11 cellular contexts compared by ENCODE assay signal in the genomic region with DNA sequence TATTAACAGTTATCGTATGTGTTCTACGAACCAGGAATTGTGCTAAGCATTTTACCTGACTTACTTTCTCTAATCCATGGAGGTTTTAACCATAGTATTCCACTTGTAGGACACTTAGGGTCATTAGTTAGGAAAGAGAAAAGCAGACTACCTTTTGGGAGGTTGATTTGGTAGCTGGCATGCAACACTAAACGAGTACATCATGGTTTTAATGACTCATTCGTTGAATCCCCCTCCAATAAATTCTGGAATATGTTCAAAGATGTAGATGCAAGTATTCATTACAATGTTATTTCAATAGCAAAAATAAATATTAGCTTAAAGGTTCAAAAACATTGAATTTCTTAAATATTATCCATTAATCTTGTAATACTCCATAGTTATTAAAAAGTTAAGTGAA.
"Had no signal": no experiment of that assay in that cellular context is flagged by ENCODE, and none has a peak within 500 bp of the region (broad histone marks: within the 10 kb centered on the region; RNA-seq: fewer than 3 reads in every experiment).

No MANE protein-coding gene starts in this region.

- H3K36me3 ChIP-seq: cardiac muscle cell, prostate gland, suprapubic skin had no signal

- DNase-seq: activated CD4-positive, alpha-beta T cell treated with anti-CD3 and anti-CD28 coated beads, Interleukin-2, amount 50 U/mL, for 1 hour; activated CD4-positive, CD25-positive, alpha-beta regulatory T cell; activated naive CD4-positive, alpha-beta T cell; dorsolateral prefrontal cortex; erythroblast; right cardiac atrium; trophoblast cell had no signal

- H3K27me3 ChIP-seq: cardiac muscle cell, dorsolateral prefrontal cortex, suprapubic skin had no signal

- H3K27ac ChIP-seq: cardiac muscle cell, suprapubic skin had no signal

- H3K27ac Mint-ChIP-seq: stimulated activated naive CD8-positive, alpha-beta T cell treated with anti-CD3 and anti-CD28 coated beads, Interleukin-15, Interleukin-2, amounts not matched to agents 100 ng/mL and 50 ng/mL, for 24 hours had no signal

- H3K4me3 ChIP-seq: cardiac muscle cell, dorsolateral prefrontal cortex, prostate gland, suprapubic skin had no signal

- H3K27me3 Mint-ChIP-seq: stimulated activated naive CD8-positive, alpha-beta T cell treated with anti-CD3 and anti-CD28 coated beads, Interleukin-15, Interleukin-2, amounts not matched to agents 100 ng/mL and 50 ng/mL, for 24 hours had no signal

- H3K9me3 Mint-ChIP-seq: stimulated activated naive CD8-positive, alpha-beta T cell treated with anti-CD3 and anti-CD28 coated beads, Interleukin-15, Interleukin-2, amounts not matched to agents 100 ng/mL and 50 ng/mL, for 24 hours had no signal

- ATAC-seq: right cardiac atrium had no signal

- H3K4me1 ChIP-seq: prostate gland had no signal

- H3K9me3 ChIP-seq: prostate gland, suprapubic skin had no signal

- H3K4me3 Mint-ChIP-seq: stimulated activated naive CD8-positive, alpha-beta T cell treated with anti-CD3 and anti-CD28 coated beads, Interleukin-15, Interleukin-2, amounts not matched to agents 100 ng/mL and 50 ng/mL, for 24 hours had no signal
